ENCODE assay signal across 8 cellular contexts in the genomic region with DNA sequence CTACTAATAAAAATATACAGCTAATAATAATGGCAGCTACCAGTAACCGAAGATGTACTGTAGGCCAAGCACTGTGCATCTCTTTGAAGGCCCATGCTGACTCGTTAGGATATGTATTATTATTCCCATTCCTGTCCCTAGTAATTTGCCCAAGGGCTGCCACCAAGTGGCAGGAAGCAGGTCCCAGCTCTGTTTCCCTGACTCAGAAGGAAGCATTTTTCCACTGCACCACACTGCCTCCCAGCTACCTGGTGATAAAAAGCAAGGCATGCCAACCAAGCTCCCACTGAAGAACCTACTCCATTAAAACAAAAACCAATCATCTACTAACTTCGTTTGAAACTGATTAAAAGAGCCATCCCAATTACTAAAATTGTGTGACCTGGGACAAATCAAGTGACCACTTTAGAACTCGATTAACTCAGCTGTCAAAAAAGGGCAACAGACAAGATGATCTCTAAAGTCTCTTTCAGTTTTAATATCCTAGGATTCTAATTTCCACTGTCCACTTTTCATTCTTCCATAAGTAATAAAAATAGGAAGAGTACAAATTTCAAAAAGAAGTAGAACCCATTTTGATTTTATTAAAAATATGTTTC. TPM values are rescaled to one million over a fixed set of nuclear protein-coding genes. Genes with fewer than 3 reads are reported as not detected.
DNase-seq lines count a peak whose midpoint lies in the region; ATAC-seq and TF ChIP-seq lines count a peak whose summit lies in the region.

No MANE protein-coding gene starts in this region.

- no peak overlapping the region for H3K27ac ChIP-seq in right lobe of liver

- no peak overlapping the region for H3K27ac Mint-ChIP-seq in T-cell

- POLR2A ChIA-PET in T-cell (lab: Charles Lee) = interaction anchor here in 1 of 2 donors (0.6 to 0.8 kb wide), 2 partner anchors 88 to 117 kb away, joined by 3 to 6 read pairs; no protein-coding TSS in a partner anchor

- no peaks in the 10 kb centered on the region for H3K4me1 ChIP-seq in right lobe of liver

- H3K36me3 ChIP-seq in right lobe of liver = no peaks in the 10 kb centered on the region

- H3K9me3 ChIP-seq in right lobe of liver = no peaks in the 10 kb centered on the region

- H3K4me3 Mint-ChIP-seq in T-cell = no peak overlapping the region

- no peaks in the 10 kb centered on the region for H3K27me3 ChIP-seq in right lobe of liver

- no peaks in the 10 kb centered on the region for H3K36me3 Mint-ChIP-seq in T-cell

- CTCF ChIA-PET in T-cell (lab: Charles Lee) = interaction anchor here (1.0 to 3.1 kb wide), 4 partner anchors 24 to 236 kb away, joined by 4 to 13 read pairs (median 7); partner anchors contain the start of gene PGM2 (in 1 of the 2)

- WGBS in right lobe of liver (ENCODE audit: insufficient coverage, low coverage, low lambda C conversion rate, missing lambda C conversion rate) = 25% methylated on average over 4 of the region's 4 CpGs

- peak; percentile 92 to 98 (median 94) for ATAC-seq in right lobe of liver
- ATAC-seq in HG03432 (IDR thresholded peaks at IDR 0.05; ENCODE audit: unreplicated experiment) = no peak
- no peak for ATAC-seq in HG03108 (IDR thresholded peaks at IDR 0.05; ENCODE audit: unreplicated experiment)
- ATAC-seq in T-cell (replicated peaks in 1 of 4) = no peak

- TF ChIP-seq CTCF in AG10803 (conservative IDR thresholded peaks at IDR 0.05; ENCODE audit: low read length) (peak; percentile 59), HFF-Myc (IDR thresholded peaks at IDR 0.05; ENCODE audit: low read depth, low read length, missing control alignments) (peak; percentile 60), right lobe of liver (IDR thresholded peaks at IDR 0.05) (peak; percentile 59 to 64 (median 62))

- intact Hi-C loops in right lobe of liver (cut with DNase I) = loop anchor here in 1 of 2 donors (10.0 kb wide), 1 partner anchor 233 kb away; no protein-coding TSS in a partner anchor

- TF ChIP-seq POLR2A in right lobe of liver (IDR thresholded peaks at IDR 0.05) = no peak

- no peaks in the 10 kb centered on the region for H3K4me1 Mint-ChIP-seq in T-cell

- peaks cover 3 to 4% of the 10 kb centered on the region in 2 donors for H3K27me3 Mint-ChIP-seq in T-cell

- peak; percentile 45 for DNase-seq in AG10803 (ENCODE audit: low read depth)
- DNase-seq in HFF-Myc (ENCODE audit: extremely low read depth, low read depth) = peak; percentile 43
- DNase-seq in NCI-H69 (lab: John Stamatoyannopoulos, UW) = peak; percentile 89
- peak; percentile 85 for DNase-seq in cerebellar cortex (ENCODE audit: low spot score)
- DNase-seq in right lobe of liver = peak in 2 of 3 donors; percentile 52 to 61
- DNase-seq in T-cell = no peak

- no peaks in the 10 kb centered on the region for H3K9me3 Mint-ChIP-seq in T-cell

- H3K4me3 ChIP-seq in AG10803 (ENCODE audit: low read length) (no peak overlapping the region), HFF-Myc (replicated peaks; ENCODE audit: low read depth, low read length) (no peak overlapping the region), right lobe of liver (no peak overlapping the region)

RNA-seq across cellular contexts. Expression of gene PGM2, which starts 24.3 kb away (rescaled TPM):
- total RNA-seq in right lobe of liver = 10 to 100 TPM in 2 of 6 experiments, 1 to 10 TPM in 4; 5.5 to 16.3 (median 7.3) TPM
- 10 to 100 TPM; 13.8 to 18.2 (median 16.6) TPM for total RNA-seq in T-cell

Comparison
In these comparisons a context has a peak if more than half of its experiments do, and no peak if none do; other contexts are left out.
1. DNase-seq: peak in AG10803 (single experiment), HFF-Myc (single experiment), NCI-H69 (single experiment), cerebellar cortex (single experiment) and right lobe of liver (2 of 3); none in T-cell (0 of 34).
2. ATAC-seq: peak in right lobe of liver (4 of 4); none in HG03432 (single experiment), HG03108 (single experiment) and T-cell (0 of 4).
3. Peak in every context shown above with its lines, with median percentiles within 50 percentile points of each other: CTCF ChIP-seq.